Comparison of ENCODE assay signal across 24 cellular contexts in the genomic region with DNA sequence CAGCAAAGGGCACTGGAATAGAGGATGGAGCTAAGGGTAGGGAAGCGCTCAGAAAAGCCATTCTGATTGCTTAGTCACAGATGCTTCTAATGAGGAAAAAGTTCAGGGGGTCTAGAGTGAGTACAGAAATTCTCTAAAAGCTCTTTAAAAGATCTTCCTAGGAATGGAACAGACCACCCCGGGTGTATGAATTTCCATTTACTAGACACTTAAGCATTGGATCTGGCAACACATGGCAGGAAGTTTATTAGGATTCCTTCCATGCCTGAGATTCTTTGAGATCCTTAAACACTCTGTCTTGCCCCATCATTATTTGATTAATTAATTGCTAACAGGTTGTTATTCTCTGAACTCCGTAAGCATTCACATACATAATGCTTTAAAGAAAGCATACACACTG. TPM values are rescaled to one million over a fixed set of nuclear protein-coding genes. Genes with fewer than 3 reads are reported as not detected.
DNase-seq lines count a peak whose midpoint lies in the region; ATAC-seq and TF ChIP-seq lines count a peak whose summit lies in the region.
"Had no signal": no experiment of that assay in that cellular context is flagged by ENCODE, and none has a peak within 500 bp of the region (broad histone marks: within the 10 kb centered on the region; RNA-seq: fewer than 3 reads in every experiment).

No MANE protein-coding gene starts in this region.

- H3K4me1 Mint-ChIP-seq in HFFc6 (ENCODE audit: low read depth), result peaks cover 38% of the 10 kb centered on the region

- H3K36me3 ChIP-seq in BLaER1 treated with 17β-estradiol and CSF1 and Interleukin-3, amounts not matched to agents 10 nM and 100 nM, result no peaks in the 10 kb centered on the region
- H3K36me3 ChIP-seq in trophoblast cell (ENCODE audit: control insufficient read depth in 1 of 2, insufficient read depth in 2 of 2, low read length in 2 of 2) (no peaks in the 10 kb centered on the region), OCI-LY7 (ENCODE audit: insufficient read depth, low read length) (no peaks in the 10 kb centered on the region)
- H3K36me3 ChIP-seq: ovary had no signal

- H2AFZ ChIP-seq in trophoblast cell (ENCODE audit: insufficient read depth, low read length, poor library complexity), result no peak overlapping the region
- no peak overlapping the region for H2AFZ ChIP-seq in OCI-LY7 (ENCODE audit: low read length)

- CTCF ChIA-PET in OCI-LY7 (lab: Charles Lee; ENCODE audit: unreplicated experiment), result no interaction called here

- DNase-seq in HFFc6, result peak; percentile 28
- DNase-seq in epidermal melanocyte (ENCODE audit: insufficient read length, low spot score), result peak; percentile 31
- DNase-seq in trophoblast cell, result peak in 1 of 2 donors; percentile 0
- DNase-seq in OCI-LY7 (ENCODE audit: low spot score), result no peak
- DNase-seq in amniotic stem cell (lab: John Stamatoyannopoulos, UW), result no peak
- no peak for DNase-seq in Kasumi-1 (lab: John Stamatoyannopoulos, UW)
- DNase-seq: activated gamma-delta T cell; anterior cingulate cortex; KG1; left cardiac atrium; NCI-H1105; NCI-H69; ovary; stimulated activated CD4-positive, alpha-beta T cell treated with anti-CD3 and anti-CD28 coated beads, Interleukin-4, amount 100 ng/mL, for 4 hours; stimulated activated CD8-positive, alpha-beta memory T cell treated with anti-CD3 and anti-CD28 coated beads, Interleukin-4, amount 100 ng/mL, for 48 hours; T1000; testis had no signal

- H3K14ac ChIP-seq in trophoblast cell (ENCODE audit: low read length), result no peak overlapping the region

- no peaks in the 10 kb centered on the region for H3K36me3 Mint-ChIP-seq in HFFc6 (ENCODE audit: low read depth)

- H4K20me1 ChIP-seq in BLaER1 treated with 17β-estradiol and CSF1 and Interleukin-3, amounts not matched to agents 10 nM and 100 nM, result no peaks in the 10 kb centered on the region
- no peaks in the 10 kb centered on the region for H4K20me1 ChIP-seq in OCI-LY7 (ENCODE audit: insufficient read depth, low read length)

- H4K12ac ChIP-seq in trophoblast cell (ENCODE audit: low read depth, low read length), result no peak overlapping the region

- no peak overlapping the region for H3K27ac ChIP-seq in BLaER1 treated with 17β-estradiol and CSF1 and Interleukin-3, amounts not matched to agents 10 nM and 100 nM
- peak overlapping the region; percentile 67 for H3K27ac ChIP-seq in trophoblast cell (ENCODE audit: low read depth, low read length)
- H3K27ac ChIP-seq in OCI-LY7 (ENCODE audit: low read depth, low read length, poor library complexity, severe bottlenecking), result no peak overlapping the region
- H3K27ac ChIP-seq: C4-2B, ovary, skin epidermis, testis had no signal

- TF ChIP-seq CTCF in HFFc6 (IDR thresholded peaks at IDR 0.05), result no peak
- no peak for TF ChIP-seq CTCF in OCI-LY7 (conservative IDR thresholded peaks at IDR 0.05; ENCODE audit: low read length)

- H2AK5ac ChIP-seq in trophoblast cell (ENCODE audit: low read length), result no peak overlapping the region

- no peaks in the 10 kb centered on the region; the same call in 1 of the 2 replicates for H3K9me3 Mint-ChIP-seq in HFFc6

- no peak overlapping the region for H3K18ac ChIP-seq in trophoblast cell (ENCODE audit: low read length)

- intact Hi-C loops in OCI-LY7 (cut with micrococcal nuclease; ENCODE audit: unreplicated experiment), result no loop called here

- H3K4me3 Mint-ChIP-seq in HFFc6, result peak overlapping the region; percentile 24; the same call in 1 of the 2 replicates

- H3K9ac ChIP-seq in BLaER1 treated with 17β-estradiol and CSF1 and Interleukin-3, amounts not matched to agents 10 nM and 100 nM, result no peak overlapping the region
- no peak overlapping the region for H3K9ac ChIP-seq in trophoblast cell (ENCODE audit: low read length)

- peak overlapping the region; percentile 27; the same call in 1 of the 2 replicates for H3K27ac Mint-ChIP-seq in HFFc6

- peaks cover 0 to 37% (median 11%) of the 10 kb centered on the region in 10 experiments; a peak in 12 of 20 replicates for H3K4me1 ChIP-seq in BLaER1 treated with 17β-estradiol and CSF1 and Interleukin-3, amounts not matched to agents 10 nM and 100 nM
- H3K4me1 ChIP-seq in trophoblast cell (ENCODE audit: control insufficient read depth in 1 of 2, insufficient read depth in 2 of 2, low read length in 2 of 2), result peaks cover 3% of the 10 kb centered on the region in 2 experiments
- H3K4me1 ChIP-seq in OCI-LY7 (ENCODE audit: insufficient read depth, low read length, poor library complexity, severe bottlenecking), result no peaks in the 10 kb centered on the region
- H3K4me1 ChIP-seq: testis had no signal

- no peak overlapping the region for H2BK120ac ChIP-seq in trophoblast cell (ENCODE audit: insufficient read depth, low read length, poor library complexity)

- POLR2A ChIA-PET in OCI-LY7 (lab: Charles Lee), result interaction anchor here (0.6 kb wide), 1 partner anchor 75 kb away, joined by 3 read pairs; no protein-coding TSS in a partner anchor

- H3K27me3 ChIP-seq in BLaER1 treated with 17β-estradiol and CSF1 and Interleukin-3, amounts not matched to agents 10 nM and 100 nM, result no peaks in the 10 kb centered on the region
- no peaks in the 10 kb centered on the region for H3K27me3 ChIP-seq in trophoblast cell (ENCODE audit: insufficient read depth, low read length)
- H3K27me3 ChIP-seq: ovary, testis had no signal

- H3K9me2 ChIP-seq in OCI-LY7 (ENCODE audit: insufficient read depth, low read length), result no peaks in the 10 kb centered on the region

- no peak overlapping the region for H3K23ac ChIP-seq in trophoblast cell (ENCODE audit: low read length)

- no TSS peak for BruUV-seq in OCI-LY7 (replicated peaks; lab: Mats Ljungman, UMichigan)

- no peak overlapping the region for H3K4me3 ChIP-seq in BLaER1 treated with 17β-estradiol and CSF1 and Interleukin-3, amounts not matched to agents 10 nM and 100 nM
- no peak overlapping the region for H3K4me3 ChIP-seq in trophoblast cell (ENCODE audit: low read depth, low read length)
- no peak overlapping the region for H3K4me3 ChIP-seq in OCI-LY7 (ENCODE audit: low read depth, low read length, poor library complexity, severe bottlenecking)
- H3K4me3 ChIP-seq: ovary, skin epidermis, testis had no signal

- H2BK12ac ChIP-seq in trophoblast cell (ENCODE audit: low read length), result no peak overlapping the region

- H4K8ac ChIP-seq in trophoblast cell (ENCODE audit: low read depth, low read length), result no peak overlapping the region

- no peak for ATAC-seq in HG03135 (IDR thresholded peaks at IDR 0.05; ENCODE audit: unreplicated experiment)
- ATAC-seq: left cardiac atrium had no signal

- H3K79me2 ChIP-seq in trophoblast cell (ENCODE audit: control insufficient read depth, insufficient read depth, low read length, poor library complexity) (no peaks in the 10 kb centered on the region), OCI-LY7 (ENCODE audit: insufficient read depth, low read depth, low read length) (no peaks in the 10 kb centered on the region)

- peaks cover 6% of the 10 kb centered on the region for H3K79me1 ChIP-seq in trophoblast cell (ENCODE audit: low read length)

- peak overlapping the region in 7 of 11 experiments; percentile 11 to 69 (median 38); a peak in 12 of 22 replicates for H3K4me2 ChIP-seq in BLaER1 treated with 17β-estradiol and CSF1 and Interleukin-3, amounts not matched to agents 10 nM and 100 nM
- H3K4me2 ChIP-seq in trophoblast cell (ENCODE audit: low read length) (no peak overlapping the region), OCI-LY7 (ENCODE audit: low read length) (no peak overlapping the region)

- no peak overlapping the region for H3K4ac ChIP-seq in trophoblast cell (ENCODE audit: low read depth, low read length)

- 0 out of 22 replicates have a peak, but pooled peaks cover 0 to 6% (median 0%) of the 10 kb centered on the region in 11 experiments for H3K9me3 ChIP-seq in BLaER1 treated with 17β-estradiol and CSF1 and Interleukin-3, amounts not matched to agents 10 nM and 100 nM (replicated peaks in 1 of 11)
- H3K9me3 ChIP-seq in trophoblast cell (ENCODE audit: insufficient read depth, low read depth, low read length) (no peaks in the 10 kb centered on the region), OCI-LY7 (ENCODE audit: low read length) (no peaks in the 10 kb centered on the region)
- H3K9me3 ChIP-seq: ovary, testis had no signal

- no peaks in the 10 kb centered on the region; the same call in none of the 2 replicates for H3K27me3 Mint-ChIP-seq in HFFc6 (ENCODE audit: insufficient read depth)

- no peak overlapping the region for H4K91ac ChIP-seq in trophoblast cell (ENCODE audit: low read depth, low read length)

- no peak overlapping the region for H2BK5ac ChIP-seq in trophoblast cell (ENCODE audit: low read depth, low read length, poor library complexity)

- no CpG with 5 or more reads among the region's 3 CpGs for WGBS in trophoblast cell (ENCODE audit: extremely low coverage, insufficient coverage, insufficient read length)

RNA-seq across cellular contexts. Expression of a gene that starts 8.5 kb away (rescaled TPM):
- total RNA-seq in HFFc6 (2021; fragmentation: NEBNext Ultra II Directional; extraction: Animal tissue kit (Norgen Biotek cat#: 25700)), result not detected
- polyA plus RNA-seq in trophoblast cell (2013), result not detected in 2 replicates
- total RNA-seq in OCI-LY7 (2014; rRNA removed; shearing (Covaris generic)), result not detected in 2 replicates
- total RNA-seq in OCI-LY7 (2022), result not detected in 2 replicates
- total RNA-seq: chondrocyte, left cardiac atrium, mucosa of gallbladder, ovary, SK-MEL-5 had no signal
- polyA plus RNA-seq: ovary had no signal

RNA-seq across cellular contexts. Expression of a gene that starts 18.6 kb away (rescaled TPM):
- total RNA-seq in HFFc6 (2021; fragmentation: NEBNext Ultra II Directional; extraction: Animal tissue kit (Norgen Biotek cat#: 25700)), result not detected
- not detected in 2 replicates for polyA plus RNA-seq in trophoblast cell (2013)
- not detected in 2 replicates for total RNA-seq in OCI-LY7 (2014; rRNA removed; shearing (Covaris generic))
- not detected in 2 replicates for total RNA-seq in OCI-LY7 (2022)
- total RNA-seq: chondrocyte, left cardiac atrium, mucosa of gallbladder, ovary, SK-MEL-5, testis had no signal
- polyA plus RNA-seq: ovary had no signal

RNA-seq across cellular contexts. Expression of a gene that starts 18.9 kb away (rescaled TPM):
- total RNA-seq in HFFc6 (2021; fragmentation: NEBNext Ultra II Directional; extraction: Animal tissue kit (Norgen Biotek cat#: 25700)), result not detected
- polyA plus RNA-seq in trophoblast cell (2013), result not detected in 2 replicates
- not detected in 2 replicates for total RNA-seq in OCI-LY7 (2014; rRNA removed; shearing (Covaris generic))
- total RNA-seq in OCI-LY7 (2022), result not detected in 2 replicates
- total RNA-seq: chondrocyte, left cardiac atrium, mucosa of gallbladder, ovary, SK-MEL-5, testis had no signal
- polyA plus RNA-seq: ovary had no signal

RNA-seq across cellular contexts. Expression of a gene that starts 25.1 kb away (rescaled TPM):
- not detected for total RNA-seq in HFFc6 (2021; fragmentation: NEBNext Ultra II Directional; extraction: Animal tissue kit (Norgen Biotek cat#: 25700))
- polyA plus RNA-seq in trophoblast cell (2013), result not detected in 2 replicates
- not detected in 2 replicates for total RNA-seq in OCI-LY7 (2014; rRNA removed; shearing (Covaris generic))
- total RNA-seq in OCI-LY7 (2022), result not detected in 2 replicates
- total RNA-seq: chondrocyte, left cardiac atrium, mucosa of gallbladder, ovary, SK-MEL-5, testis had no signal
- polyA plus RNA-seq: ovary had no signal

RNA-seq across cellular contexts. Expression of a gene that starts 28.9 kb away (rescaled TPM):
- not detected for total RNA-seq in HFFc6 (2021; fragmentation: NEBNext Ultra II Directional; extraction: Animal tissue kit (Norgen Biotek cat#: 25700))
- not detected in 2 replicates for polyA plus RNA-seq in trophoblast cell (2013)
- not detected in 2 replicates for total RNA-seq in OCI-LY7 (2014; rRNA removed; shearing (Covaris generic))
- total RNA-seq in OCI-LY7 (2022), result not detected in 2 replicates
- total RNA-seq: chondrocyte, left cardiac atrium, mucosa of gallbladder, ovary, SK-MEL-5, testis had no signal
- polyA plus RNA-seq: ovary had no signal

Comparison
In these comparisons a context has a peak if more than half of its experiments do, and no peak if none do; other contexts are left out.
1. H3K4me2 ChIP-seq: peak in BLaER1 treated with 17β-estradiol and CSF1 and Interleukin-3, amounts not matched to agents 10 nM and 100 nM (7 of 11); none in trophoblast cell (single experiment) and OCI-LY7 (single experiment).
2. DNase-seq: peak in HFFc6 (single experiment) and epidermal melanocyte (single experiment); none in OCI-LY7 (single experiment), amniotic stem cell (single experiment) and Kasumi-1 (0 of 2).